1 cellular context compared by ENCODE assay signal in genomic region chr19:42023121-42023942, GRCh38.
TF ChIP-seq lines count a peak whose summit lies in the region.

No MANE protein-coding gene starts in this region.

TF ChIP-seq in HepG2, 621 proteins besides CTCF, POLR2A, EP300 and RAD21:
- no peak for TF ChIP-seq ZNF143 (CRISPR knock-in tag; IDR thresholded peaks at IDR 0.05)
- TF ChIP-seq NFATC3 (CRISPR knock-in tag; IDR thresholded peaks at IDR 0.05): no peak
- no peak for TF ChIP-seq ZNF775 (CRISPR knock-in tag; IDR thresholded peaks at IDR 0.05; ENCODE audit: borderline replicate concordance)
- TF ChIP-seq GPBP1L1 (CRISPR knock-in tag; IDR thresholded peaks at IDR 0.05): no peak
- TF ChIP-seq ZNF160 (CRISPR knock-in tag; IDR thresholded peaks at IDR 0.05): no peak
- no peak for TF ChIP-seq HOXA5 (CRISPR knock-in tag; IDR thresholded peaks at IDR 0.05)
- no peak for TF ChIP-seq ZBTB21 (CRISPR knock-in tag; IDR thresholded peaks at IDR 0.05)
- TF ChIP-seq HDAC1 (CRISPR knock-in tag; IDR thresholded peaks at IDR 0.05): no peak
- TF ChIP-seq KLF9 (CRISPR knock-in tag; IDR thresholded peaks at IDR 0.05; ENCODE audit: low read depth): no peak
- TF ChIP-seq HINFP (CRISPR knock-in tag; IDR thresholded peaks at IDR 0.05; ENCODE audit: low read depth): no peak
- no peak for TF ChIP-seq ZFP90 (CRISPR knock-in tag; IDR thresholded peaks at IDR 0.05; ENCODE audit: borderline replicate concordance)
- no peak for TF ChIP-seq SIN3B (IDR thresholded peaks at IDR 0.05; ENCODE audit: low read length)
- no peak for TF ChIP-seq TCF12 (IDR thresholded peaks at IDR 0.05)
- no peak for TF ChIP-seq TCF12 (CRISPR knock-in tag; IDR thresholded peaks at IDR 0.05)
- no peak for TF ChIP-seq HNRNPK (IDR thresholded peaks at IDR 0.05; ENCODE audit: low read depth, low read length, poor library complexity, severe bottlenecking)
